Comparison of ENCODE assay signal across 1 cellular context in the genomic region with DNA sequence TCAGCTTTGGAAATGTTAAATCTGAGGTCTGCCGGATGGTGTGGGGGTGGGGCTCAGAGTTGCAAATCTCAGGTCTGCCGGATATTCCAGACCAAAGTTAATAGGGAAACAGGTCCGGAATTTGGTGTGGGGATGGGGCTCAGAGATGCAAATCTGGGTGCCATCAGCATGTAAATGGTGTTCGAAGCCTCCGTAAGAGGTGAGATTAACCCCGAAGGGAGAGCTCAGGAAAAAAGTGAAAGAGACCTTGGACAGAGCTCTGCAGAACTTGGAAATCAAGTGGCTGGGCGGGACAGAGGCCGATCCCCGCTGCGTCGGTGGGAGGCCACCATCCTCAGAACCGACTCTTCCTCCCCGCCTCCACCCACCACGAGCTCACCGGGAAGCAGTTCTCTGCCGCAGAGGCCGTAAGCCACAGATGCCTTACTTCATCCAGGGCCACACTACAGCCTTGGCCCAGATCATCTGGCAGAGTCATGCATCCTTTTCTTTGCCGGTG.
TF ChIP-seq lines count a peak whose summit lies in the region.

No MANE protein-coding gene starts in this region.

TF ChIP-seq in HepG2, 621 proteins besides CTCF, POLR2A, EP300 and RAD21 (continued from another document):
- TF ChIP-seq, protein P1, sequence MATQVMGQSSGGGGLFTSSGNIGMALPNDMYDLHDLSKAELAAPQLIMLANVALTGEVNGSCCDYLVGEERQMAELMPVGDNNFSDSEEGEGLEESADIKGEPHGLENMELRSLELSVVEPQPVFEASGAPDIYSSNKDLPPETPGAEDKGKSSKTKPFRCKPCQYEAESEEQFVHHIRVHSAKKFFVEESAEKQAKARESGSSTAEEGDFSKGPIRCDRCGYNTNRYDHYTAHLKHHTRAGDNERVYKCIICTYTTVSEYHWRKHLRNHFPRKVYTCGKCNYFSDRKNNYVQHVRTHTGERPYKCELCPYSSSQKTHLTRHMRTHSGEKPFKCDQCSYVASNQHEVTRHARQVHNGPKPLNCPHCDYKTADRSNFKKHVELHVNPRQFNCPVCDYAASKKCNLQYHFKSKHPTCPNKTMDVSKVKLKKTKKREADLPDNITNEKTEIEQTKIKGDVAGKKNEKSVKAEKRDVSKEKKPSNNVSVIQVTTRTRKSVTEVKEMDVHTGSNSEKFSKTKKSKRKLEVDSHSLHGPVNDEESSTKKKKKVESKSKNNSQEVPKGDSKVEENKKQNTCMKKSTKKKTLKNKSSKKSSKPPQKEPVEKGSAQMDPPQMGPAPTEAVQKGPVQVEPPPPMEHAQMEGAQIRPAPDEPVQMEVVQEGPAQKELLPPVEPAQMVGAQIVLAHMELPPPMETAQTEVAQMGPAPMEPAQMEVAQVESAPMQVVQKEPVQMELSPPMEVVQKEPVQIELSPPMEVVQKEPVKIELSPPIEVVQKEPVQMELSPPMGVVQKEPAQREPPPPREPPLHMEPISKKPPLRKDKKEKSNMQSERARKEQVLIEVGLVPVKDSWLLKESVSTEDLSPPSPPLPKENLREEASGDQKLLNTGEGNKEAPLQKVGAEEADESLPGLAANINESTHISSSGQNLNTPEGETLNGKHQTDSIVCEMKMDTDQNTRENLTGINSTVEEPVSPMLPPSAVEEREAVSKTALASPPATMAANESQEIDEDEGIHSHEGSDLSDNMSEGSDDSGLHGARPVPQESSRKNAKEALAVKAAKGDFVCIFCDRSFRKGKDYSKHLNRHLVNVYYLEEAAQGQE (IDR thresholded peaks at IDR 0.05; ENCODE audit: borderline replicate concordance in 1 of 2, low read depth in 1 of 2, low read length in 2 of 2), result peak; percentile 21 to 86
- TF ChIP-seq KDM2A (CRISPR knock-in tag; IDR thresholded peaks at IDR 0.05; ENCODE audit: borderline replicate concordance, low read depth) (0 out of 2 replicates have a peak, but pooled peaks have one; percentile 38), ZNF230 (CRISPR knock-in tag; IDR thresholded peaks at IDR 0.05) (no peak), ZFX (CRISPR knock-in tag; IDR thresholded peaks at IDR 0.05; ENCODE audit: low read depth) (peak; percentile 46; the same call in 1 of the 2 replicates), NFKB2 (CRISPR knock-in tag; IDR thresholded peaks at IDR 0.05; ENCODE audit: borderline replicate concordance) (peak; percentile 32; the same call in 1 of the 2 replicates), SNRNP70 (IDR thresholded peaks at IDR 0.05; ENCODE audit: low read depth, low read length) (no peak), ZNF788 (CRISPR knock-in tag; IDR thresholded peaks at IDR 0.05; ENCODE audit: borderline replicate concordance) (peak; percentile 54; the same call in 1 of the 2 replicates), GFI1 (CRISPR knock-in tag; IDR thresholded peaks at IDR 0.05; ENCODE audit: borderline replicate concordance) (peak; percentile 51; the same call in 1 of the 2 replicates), ZNF746 (CRISPR knock-in tag; IDR thresholded peaks at IDR 0.05) (0 out of 2 replicates have a peak, but pooled peaks have one; percentile 11), EEA1 (CRISPR knock-in tag; IDR thresholded peaks at IDR 0.05; ENCODE audit: borderline replicate concordance) (0 out of 2 replicates have a peak, but pooled peaks have one; percentile 36)
- TF ChIP-seq, protein P2, sequence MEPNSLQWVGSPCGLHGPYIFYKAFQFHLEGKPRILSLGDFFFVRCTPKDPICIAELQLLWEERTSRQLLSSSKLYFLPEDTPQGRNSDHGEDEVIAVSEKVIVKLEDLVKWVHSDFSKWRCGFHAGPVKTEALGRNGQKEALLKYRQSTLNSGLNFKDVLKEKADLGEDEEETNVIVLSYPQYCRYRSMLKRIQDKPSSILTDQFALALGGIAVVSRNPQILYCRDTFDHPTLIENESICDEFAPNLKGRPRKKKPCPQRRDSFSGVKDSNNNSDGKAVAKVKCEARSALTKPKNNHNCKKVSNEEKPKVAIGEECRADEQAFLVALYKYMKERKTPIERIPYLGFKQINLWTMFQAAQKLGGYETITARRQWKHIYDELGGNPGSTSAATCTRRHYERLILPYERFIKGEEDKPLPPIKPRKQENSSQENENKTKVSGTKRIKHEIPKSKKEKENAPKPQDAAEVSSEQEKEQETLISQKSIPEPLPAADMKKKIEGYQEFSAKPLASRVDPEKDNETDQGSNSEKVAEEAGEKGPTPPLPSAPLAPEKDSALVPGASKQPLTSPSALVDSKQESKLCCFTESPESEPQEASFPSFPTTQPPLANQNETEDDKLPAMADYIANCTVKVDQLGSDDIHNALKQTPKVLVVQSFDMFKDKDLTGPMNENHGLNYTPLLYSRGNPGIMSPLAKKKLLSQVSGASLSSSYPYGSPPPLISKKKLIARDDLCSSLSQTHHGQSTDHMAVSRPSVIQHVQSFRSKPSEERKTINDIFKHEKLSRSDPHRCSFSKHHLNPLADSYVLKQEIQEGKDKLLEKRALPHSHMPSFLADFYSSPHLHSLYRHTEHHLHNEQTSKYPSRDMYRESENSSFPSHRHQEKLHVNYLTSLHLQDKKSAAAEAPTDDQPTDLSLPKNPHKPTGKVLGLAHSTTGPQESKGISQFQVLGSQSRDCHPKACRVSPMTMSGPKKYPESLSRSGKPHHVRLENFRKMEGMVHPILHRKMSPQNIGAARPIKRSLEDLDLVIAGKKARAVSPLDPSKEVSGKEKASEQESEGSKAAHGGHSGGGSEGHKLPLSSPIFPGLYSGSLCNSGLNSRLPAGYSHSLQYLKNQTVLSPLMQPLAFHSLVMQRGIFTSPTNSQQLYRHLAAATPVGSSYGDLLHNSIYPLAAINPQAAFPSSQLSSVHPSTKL (CRISPR knock-in tag; IDR thresholded peaks at IDR 0.05), result peak; percentile 19; the same call in 1 of the 2 replicates
- TF ChIP-seq, protein P3, sequence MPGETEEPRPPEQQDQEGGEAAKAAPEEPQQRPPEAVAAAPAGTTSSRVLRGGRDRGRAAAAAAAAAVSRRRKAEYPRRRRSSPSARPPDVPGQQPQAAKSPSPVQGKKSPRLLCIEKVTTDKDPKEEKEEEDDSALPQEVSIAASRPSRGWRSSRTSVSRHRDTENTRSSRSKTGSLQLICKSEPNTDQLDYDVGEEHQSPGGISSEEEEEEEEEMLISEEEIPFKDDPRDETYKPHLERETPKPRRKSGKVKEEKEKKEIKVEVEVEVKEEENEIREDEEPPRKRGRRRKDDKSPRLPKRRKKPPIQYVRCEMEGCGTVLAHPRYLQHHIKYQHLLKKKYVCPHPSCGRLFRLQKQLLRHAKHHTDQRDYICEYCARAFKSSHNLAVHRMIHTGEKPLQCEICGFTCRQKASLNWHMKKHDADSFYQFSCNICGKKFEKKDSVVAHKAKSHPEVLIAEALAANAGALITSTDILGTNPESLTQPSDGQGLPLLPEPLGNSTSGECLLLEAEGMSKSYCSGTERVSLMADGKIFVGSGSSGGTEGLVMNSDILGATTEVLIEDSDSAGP (CRISPR knock-in tag; IDR thresholded peaks at IDR 0.05; ENCODE audit: borderline replicate concordance), result peak; percentile 42; the same call in 1 of the 2 replicates
